27 cellular contexts compared by ENCODE assay signal in genomic region chr5:74237746-74238145, GRCh38.
"Had no signal": no experiment of that assay in that cellular context is flagged by ENCODE, and none has a peak within 500 bp of the region (broad histone marks: within the 10 kb centered on the region; RNA-seq: fewer than 3 reads in every experiment).

No MANE protein-coding gene starts in this region.

- H3K27ac Mint-ChIP-seq: activated CD8-positive, alpha-beta T cell treated with anti-CD3 and anti-CD28 coated beads for 36 hours; activated naive CD4-positive, alpha-beta T cell treated with anti-CD3 and anti-CD28 coated beads, Interleukin-2, amount 50 U/mL, for 24 hours; activated T-helper 1 cell treated with anti-CD3 and anti-CD28 coated beads, Interleukin-12 subunit alpha, Interleukin-12 subunit beta, Interleukin-2, Interleukin-4 antibody, amounts not matched to agents 30 ng/mL and 10 ng/mL and 1 ng/mL, durations not matched to agents 14 hours and 24 hours and 36 hours had no signal

- H3K9me3 Mint-ChIP-seq: activated CD8-positive, alpha-beta T cell treated with anti-CD3 and anti-CD28 coated beads for 36 hours; activated naive CD4-positive, alpha-beta T cell treated with anti-CD3 and anti-CD28 coated beads, Interleukin-2, amount 50 U/mL, for 24 hours; activated T-helper 1 cell treated with anti-CD3 and anti-CD28 coated beads, Interleukin-12 subunit alpha, Interleukin-12 subunit beta, Interleukin-2, Interleukin-4 antibody, amounts not matched to agents 30 ng/mL and 10 ng/mL and 1 ng/mL, durations not matched to agents 14 hours and 24 hours and 36 hours had no signal

- H3K27ac ChIP-seq: breast epithelium, SK-N-MC, WERI-Rb-1 had no signal

- H3K9me3 ChIP-seq: breast epithelium had no signal

- H3K4me3 Mint-ChIP-seq: activated CD8-positive, alpha-beta T cell treated with anti-CD3 and anti-CD28 coated beads for 36 hours; activated naive CD4-positive, alpha-beta T cell treated with anti-CD3 and anti-CD28 coated beads, Interleukin-2, amount 50 U/mL, for 24 hours; activated T-helper 1 cell treated with anti-CD3 and anti-CD28 coated beads, Interleukin-12 subunit alpha, Interleukin-12 subunit beta, Interleukin-2, Interleukin-4 antibody, amounts not matched to agents 30 ng/mL and 10 ng/mL and 1 ng/mL, durations not matched to agents 14 hours and 24 hours and 36 hours had no signal

- H3K36me3 ChIP-seq: breast epithelium, WERI-Rb-1 had no signal

- H3K36me3 Mint-ChIP-seq: activated naive CD4-positive, alpha-beta T cell treated with anti-CD3 and anti-CD28 coated beads, Interleukin-2, amount 50 U/mL, for 24 hours had no signal

- H3K27me3 ChIP-seq: breast epithelium had no signal

- DNase-seq: activated CD4-positive, alpha-beta T cell treated with anti-CD3 and anti-CD28 coated beads for 4 hours; activated CD8-positive, alpha-beta memory T cell treated with anti-CD3 and anti-CD28 coated beads, Interleukin-2, amount 50 U/mL, for 48 hours; activated CD8-positive, alpha-beta T cell treated with anti-CD3 and anti-CD28 coated beads for 36 hours; activated effector memory CD4-positive, alpha-beta T cell treated with Interleukin-2 at 50 U/mL for 16 hours; activated naive CD4-positive, alpha-beta T cell; activated T-cell treated with anti-CD3 and anti-CD28 coated beads, Interleukin-2, amount 50 U/mL, for 1 hour; aorta; central memory CD4-positive, alpha-beta T cell; Kasumi-1; NCI-H1105; NCI-H1436; NCI-H1694 treated with DMSO at 0.1 percent for 48 hours; NCI-H2029 treated with DMSO at 0.1 percent for 48 hours; NCI-H345; NCI-H510A; NCI-H526 treated with DMSO at 0.1 percent for 48 hours; NK-92 treated with Interleukin-12 subunit alpha and Interleukin-12 subunit beta, amount 100 ng/mL, for 24 hours; OCI-M1; RPMI8226; T-helper 1 cell; WERI-Rb-1 had no signal

- H3K4me3 ChIP-seq: breast epithelium, SK-N-MC had no signal

- ATAC-seq: activated CD8-positive, alpha-beta T cell treated with anti-CD3 and anti-CD28 coated beads for 36 hours; Panc1; Right ventricle myocardium inferior had no signal

- H3K4me1 Mint-ChIP-seq: activated naive CD4-positive, alpha-beta T cell treated with anti-CD3 and anti-CD28 coated beads, Interleukin-2, amount 50 U/mL, for 24 hours had no signal
